Comparison of ENCODE assay signal across 14 cellular contexts in the genomic region with DNA sequence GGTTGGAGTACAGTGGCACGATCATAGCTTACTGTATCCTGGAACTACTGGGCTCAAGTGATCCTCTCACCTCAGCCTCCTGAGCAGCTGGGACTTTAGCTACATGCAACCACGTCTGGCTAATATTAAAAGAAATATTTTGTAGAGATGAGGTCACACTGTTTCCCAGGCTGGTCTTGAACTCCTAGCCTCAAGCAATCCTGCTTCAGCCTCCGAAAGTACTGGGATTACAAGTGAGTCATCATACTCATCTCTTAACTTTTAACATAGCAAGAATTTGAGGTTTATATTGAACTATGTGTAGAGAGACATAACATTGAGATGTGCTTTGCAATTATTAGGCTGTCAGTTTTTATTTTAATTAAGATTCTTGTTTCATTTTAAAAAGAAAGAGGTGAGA. TPM values are rescaled to one million over a fixed set of nuclear protein-coding genes. Genes with fewer than 3 reads are reported as not detected.
"Had no signal": no experiment of that assay in that cellular context is flagged by ENCODE, and none has a peak within 500 bp of the region (broad histone marks: within the 10 kb centered on the region; RNA-seq: fewer than 3 reads in every experiment).

No MANE protein-coding gene starts in this region.

- H2AFZ ChIP-seq: neural progenitor cell had no signal

- H3K4me2 ChIP-seq: neural progenitor cell had no signal

- ATAC-seq: activated CD4-positive, alpha-beta T cell treated with anti-CD3 and anti-CD28 coated beads for 36 hours; activated naive CD4-positive, alpha-beta T cell treated with anti-CD3 and anti-CD28 coated beads, Interleukin-2, amount 50 U/mL, for 72 hours; gastroesophageal sphincter; heart left ventricle; naive thymus-derived CD4-positive, alpha-beta T cell; stimulated activated naive B cell treated with anti-CD40 and anti-IgM and Interleukin-4, amounts not matched to agents 10 μg/mL and 1 μg/mL and 100 μg/mL, for 72 hours had no signal

- H3K27me3 ChIP-seq: adrenal gland, gastroesophageal sphincter, heart left ventricle, neural progenitor cell, upper lobe of left lung had no signal

- H3K9me3 ChIP-seq: adrenal gland, gastroesophageal sphincter, heart left ventricle, thoracic aorta, upper lobe of left lung had no signal

- H3K27ac ChIP-seq: adrenal gland, gastroesophageal sphincter, neural progenitor cell, thoracic aorta, upper lobe of left lung had no signal

- H3K9ac ChIP-seq: neural progenitor cell had no signal

- H3K4me3 ChIP-seq: adrenal gland, gastroesophageal sphincter, heart left ventricle, neural progenitor cell, thoracic aorta, upper lobe of left lung had no signal

- H3K36me3 ChIP-seq: adrenal gland, gastroesophageal sphincter, neural progenitor cell, thoracic aorta, upper lobe of left lung had no signal

- H3K4me1 ChIP-seq: adrenal gland, gastroesophageal sphincter, neural progenitor cell, upper lobe of left lung had no signal

- DNase-seq: activated CD4-positive, alpha-beta T cell treated with anti-CD3 and anti-CD28 coated beads for 36 hours; activated CD4-positive, alpha-beta T cell treated with anti-CD3 and anti-CD28 coated beads, Interleukin-2, amount 50 U/mL, for 48 hours; activated gamma-delta T cell treated with Interleukin-2 at 50 U/mL for 16 hours; adrenal gland; erythroblast; heart left ventricle; mesenchymal stem cell; naive thymus-derived CD4-positive, alpha-beta T cell; stimulated activated naive B cell treated with anti-CD40 and anti-IgM and Interleukin-4, amounts not matched to agents 10 μg/mL and 1 μg/mL and 100 μg/mL, for 72 hours; upper lobe of left lung had no signal

RNA-seq across cellular contexts. Expression of gene GAS2L3, which starts 37.5 kb away (rescaled TPM):
- polyA plus RNA-seq: naive thymus-derived CD4-positive, alpha-beta T cell had no signal
